7 cellular contexts compared by ENCODE assay signal in genomic region chr16:75000481-75001081, GRCh38. TPM values are rescaled to one million over a fixed set of nuclear protein-coding genes. Genes with fewer than 3 reads are reported as not detected.
A peak's percentile ranks its signal among the peaks of the same experiment; 100 is the strongest.
DNase-seq lines count a peak whose midpoint lies in the region; ATAC-seq and TF ChIP-seq lines count a peak whose summit lies in the region.

No MANE protein-coding gene starts in this region.

- TF ChIP-seq CTCF in H9 (conservative IDR thresholded peaks at IDR 0.05) = no peak
- TF ChIP-seq CTCF in fibroblast of lung (conservative IDR thresholded peaks at IDR 0.05 in 1 of 2, IDR thresholded peaks at IDR 0.05 in 1 of 2; ENCODE audit: low read depth in 1 of 2, low read length in 2 of 2) = no peak

- WGBS in H9 (ENCODE audit: extremely low coverage, insufficient read length, low lambda C conversion rate) = no CpG with 5 or more reads among the region's 15 CpGs

- ATAC-seq in GM18498 (IDR thresholded peaks at IDR 0.05; ENCODE audit: unreplicated experiment) = no peak

- no peak overlapping the region; a peak in 1 of 7 replicates for H3K27ac Mint-ChIP-seq in H9

- H2BK15ac ChIP-seq in H9 (ENCODE audit: low read depth, low read length) = no peak overlapping the region

- peaks cover 16% of the 10 kb centered on the region for H3K23me2 ChIP-seq in H9 (ENCODE audit: insufficient read length, low read depth, low read length, poor library complexity, severe bottlenecking)

- no peak overlapping the region for H2AK5ac ChIP-seq in H9 (ENCODE audit: insufficient read length, low read length)

- peaks cover 46 to 51% of the 10 kb centered on the region in 2 experiments for H3K4me1 Mint-ChIP-seq in H9

- no peaks in the 10 kb centered on the region; the same call in 1 of the 2 replicates for H3K36me3 ChIP-seq in SJCRH30
- no peaks in the 10 kb centered on the region for H3K36me3 ChIP-seq in fibroblast of lung (ENCODE audit: control insufficient read depth, insufficient read depth, low read length)
- H3K36me3 ChIP-seq in neuron (ENCODE audit: insufficient read depth, low read length) = peaks cover 10% of the 10 kb centered on the region

- H3K4me2 ChIP-seq in H9 (ENCODE audit: insufficient read depth, insufficient read length, low read length) (peak overlapping the region; percentile 67), fibroblast of lung (ENCODE audit: extremely low read depth, insufficient read depth, low read length) (peak overlapping the region; percentile 89)

- H4K20me1 ChIP-seq in H9 (ENCODE audit: control insufficient read depth, insufficient read depth, insufficient read length) = no peaks in the 10 kb centered on the region
- H4K20me1 ChIP-seq in fibroblast of lung (ENCODE audit: control insufficient read depth, extremely low read depth, insufficient read depth, low read length) = no peaks in the 10 kb centered on the region

- H3K27me3 ChIP-seq in H9 (ENCODE audit: insufficient read depth, low read length) (no peaks in the 10 kb centered on the region), SJCRH30 (no peaks in the 10 kb centered on the region), fibroblast of lung (ENCODE audit: control insufficient read depth, insufficient read depth, low read length) (no peaks in the 10 kb centered on the region), neuron (ENCODE audit: insufficient read depth, low read length) (no peaks in the 10 kb centered on the region)

- no peak overlapping the region for H3T11ph ChIP-seq in H9 (ENCODE audit: low read length)

- H2AFZ ChIP-seq in H9 (ENCODE audit: low read length) = no peak overlapping the region
- H2AFZ ChIP-seq in fibroblast of lung (ENCODE audit: low read length) = peak overlapping the region; percentile 16
- H2AFZ ChIP-seq in neuron (ENCODE audit: low read depth, low read length) = no peak overlapping the region

- peaks cover 3 to 20% (median 13%) of the 10 kb centered on the region in 3 experiments; a peak in 5 of 7 replicates for H3K36me3 Mint-ChIP-seq in H9 (ENCODE audit: insufficient read depth in 1 of 3, low read depth in 3 of 3)

- no peak overlapping the region for H3K23ac ChIP-seq in H9 (ENCODE audit: insufficient read length, low read depth, low read length)

- DNase-seq in H9 (no peak), SJCRH30 (peak in 1 of 2 experiments; percentile 38), fibroblast of lung (ENCODE audit: low read depth in 2 of 2) (peak in 1 of 2 donors; percentile 27), NCI-H446 (lab: John Stamatoyannopoulos, UW) (no peak)
- no peak for DNase-seq in effector CD4-positive, alpha-beta T cell

- H2BK120ac ChIP-seq in H9 (ENCODE audit: low read depth, low read length, poor library complexity, severe bottlenecking) = no peak overlapping the region

- no peak overlapping the region for H3K18ac ChIP-seq in H9 (ENCODE audit: insufficient read length, low read depth, low read length)

- H3K4me3 Mint-ChIP-seq in H9 = peak overlapping the region; percentile 80 to 87

- no peak overlapping the region for H2BK20ac ChIP-seq in H9 (ENCODE audit: low read depth, low read length, poor library complexity, severe bottlenecking)

- no peak overlapping the region for H4K5ac ChIP-seq in H9 (ENCODE audit: insufficient read length, low read depth, low read length)

- no peak overlapping the region for H3K56ac ChIP-seq in H9 (ENCODE audit: insufficient read length, low read depth, low read length)

- H3K4me3 ChIP-seq in SJCRH30 = peak overlapping the region; percentile 69
- peak overlapping the region; percentile 66 to 86 (median 78) for H3K4me3 ChIP-seq in fibroblast of lung (replicated peaks in 1 of 4; ENCODE audit: control extremely low read depth in 1 of 4, insufficient read depth in 1 of 4, low read depth in 3 of 4, low read length in 4 of 4)
- H3K4me3 ChIP-seq in neuron (ENCODE audit: low read length) = peak overlapping the region; percentile 76

- H2BK5ac ChIP-seq in H9 (ENCODE audit: insufficient read length, low read length) = no peak overlapping the region

- no peak overlapping the region for H4K8ac ChIP-seq in H9 (replicated peaks; ENCODE audit: insufficient read length, low read depth, low read length)

- H3K4me1 ChIP-seq in H9 (ENCODE audit: insufficient read depth, low read length) (peaks cover 3% of the 10 kb centered on the region; the same call in 1 of the 2 replicates), SJCRH30 (peaks cover 26% of the 10 kb centered on the region), fibroblast of lung (ENCODE audit: control insufficient read depth, extremely low read depth, insufficient read depth, low read length) (peaks cover 8% of the 10 kb centered on the region), neuron (ENCODE audit: insufficient read depth, low read length) (peaks cover 17% of the 10 kb centered on the region)

- H3K27me3 Mint-ChIP-seq in H9 (ENCODE audit: low read depth) = peaks cover 5% of the 10 kb centered on the region

- H3K9ac ChIP-seq in H9 (ENCODE audit: extremely low read depth, insufficient read length, low read length) = no peak overlapping the region
- H3K9ac ChIP-seq in fibroblast of lung (ENCODE audit: insufficient read depth, low read length) = peak overlapping the region; percentile 71

- no peak overlapping the region for H2BK12ac ChIP-seq in H9 (ENCODE audit: insufficient read length, low read depth, low read length)

- no peak overlapping the region for H3K4ac ChIP-seq in H9 (ENCODE audit: low read depth, low read length)

- H3K27ac ChIP-seq in H9 (ENCODE audit: insufficient read length, low read depth, low read length) (no peak overlapping the region), SJCRH30 (no peak overlapping the region), fibroblast of lung (ENCODE audit: insufficient read depth, low read length) (peak overlapping the region; percentile 55)

- H3K9me3 Mint-ChIP-seq in H9 = no peaks in the 10 kb centered on the region

- peaks cover 27% of the 10 kb centered on the region; the same call in 1 of the 2 replicates for H3K79me2 ChIP-seq in H9 (ENCODE audit: insufficient read depth, low read length)
- H3K79me2 ChIP-seq in fibroblast of lung (ENCODE audit: control insufficient read depth, insufficient read depth, low read length) = peaks cover 51% of the 10 kb centered on the region

- no peak overlapping the region for H4K91ac ChIP-seq in H9 (ENCODE audit: insufficient read length, low read depth, low read length)

- H3K79me1 ChIP-seq in H9 (ENCODE audit: insufficient read depth, low read depth, low read length, poor library complexity, severe bottlenecking) = peaks cover 6% of the 10 kb centered on the region

- no peaks in the 10 kb centered on the region for H3K9me3 ChIP-seq in H9 (ENCODE audit: control insufficient read depth, low read depth, low read length)
- H3K9me3 ChIP-seq in SJCRH30 (replicated peaks) = no peaks in the 10 kb centered on the region
- H3K9me3 ChIP-seq in fibroblast of lung (ENCODE audit: control insufficient read depth, insufficient read depth, low read depth, low read length) = no peaks in the 10 kb centered on the region
- no peaks in the 10 kb centered on the region for H3K9me3 ChIP-seq in neuron (ENCODE audit: low read length)

- no peak overlapping the region for H3K14ac ChIP-seq in H9 (ENCODE audit: insufficient read depth, low read length)

RNA-seq across cellular contexts. Expression of gene ZNRF1, which starts 1.8 kb away (rescaled TPM):
- total RNA-seq in H9 (2021) (48.7 and 49.6 TPM in 2 replicates), fibroblast of lung (18.0 and 21.1 TPM in 2 replicates)
- total RNA-seq in SJCRH30 (2014; rRNA removed; shearing (Covaris generic)) = 10.9 and 11.6 TPM in 2 replicates
- polyA plus RNA-seq in fibroblast of lung = 21.0 and 22.8 TPM in 2 replicates
- polyA plus RNA-seq in fibroblast of lung (2012) = 28.5 and 30.5 TPM in 2 replicates
- 29.6 and 32.9 TPM in 2 replicates for polyA minus RNA-seq in fibroblast of lung (ENCODE audit: low replicate concordance)

RNA-seq across cellular contexts. Expression of gene WDR59, which starts 15.7 kb away (rescaled TPM):
- total RNA-seq in H9 (2021) (91.8 and 97.5 TPM in 2 replicates), fibroblast of lung (14.9 and 16.0 TPM in 2 replicates)
- total RNA-seq in SJCRH30 (2014; rRNA removed; shearing (Covaris generic)) = 13.6 and 17.9 TPM in 2 replicates
- 30.2 and 33.7 TPM in 2 replicates for polyA plus RNA-seq in fibroblast of lung
- 18.0 and 19.2 TPM in 2 replicates for polyA plus RNA-seq in fibroblast of lung (2012)
- 75.2 and 88.5 TPM in 2 replicates for polyA minus RNA-seq in fibroblast of lung (ENCODE audit: low replicate concordance)
